7 cellular contexts compared by ENCODE assay signal in the genomic region with DNA sequence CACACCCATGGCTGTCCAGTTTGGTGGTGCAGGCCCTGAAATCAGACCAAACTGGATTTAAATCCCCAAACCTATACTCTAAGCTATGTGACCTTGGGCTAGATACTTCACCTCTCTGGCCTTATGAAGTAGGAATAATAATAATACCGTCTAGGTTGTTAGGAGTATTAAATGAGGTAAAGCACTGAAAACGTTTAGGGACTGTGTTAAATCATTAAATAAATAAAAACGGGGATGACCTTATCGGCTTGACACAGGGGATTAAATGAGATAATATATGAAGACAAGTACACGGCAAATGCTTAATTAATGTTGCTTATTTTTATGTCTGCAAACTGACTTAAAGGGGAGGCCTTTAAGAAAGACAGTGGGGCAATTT. TPM values are rescaled to one million over a fixed set of nuclear protein-coding genes. Genes with fewer than 3 reads are reported as not detected.
DNase-seq lines count a peak whose midpoint lies in the region; ATAC-seq, FAIRE-seq and TF ChIP-seq lines count a peak whose summit lies in the region.

No MANE protein-coding gene starts in this region.

- TF ChIP-seq POLR2A in IMR-90 (IDR thresholded peaks at IDR 0.05; ENCODE audit: low read depth, low read length): no peak

- H3K27ac ChIP-seq in IMR-90 (ENCODE audit: insufficient read depth, low read length) (peak overlapping the region; percentile 90), kidney (ENCODE audit: low read depth in 2 of 2, low read length in 2 of 2) (peak overlapping the region; percentile 84 to 86), substantia nigra (ENCODE audit: low read depth, low read length, poor library complexity, severe bottlenecking) (peak overlapping the region; percentile 94)

- no TSS peak for BruUV-seq in IMR-90 (replicated peaks; lab: Mats Ljungman, UMichigan)

- H3K4ac ChIP-seq in IMR-90 (ENCODE audit: low read depth, low read length): peak overlapping the region; percentile 94

- no peak overlapping the region for H2BK20ac ChIP-seq in IMR-90 (ENCODE audit: low read depth, low read length)

- peak overlapping the region; percentile 98 for H2AFZ ChIP-seq in IMR-90 (replicated peaks; ENCODE audit: low read length, poor library complexity)

- POLR2A ChIA-PET in IMR-90 (lab: Charles Lee; ENCODE audit: unreplicated experiment): no interaction called here

- ATAC-seq in IMR-90 (ENCODE audit: low read depth): no peak
- no peak for ATAC-seq in activated naive CD8-positive, alpha-beta T cell treated with anti-CD3 and anti-CD28 coated beads, Interleukin-2, amount 50 U/mL, for 24 hours
- ATAC-seq in HG03196 (IDR thresholded peaks at IDR 0.05; ENCODE audit: unreplicated experiment): no peak
- no peak for ATAC-seq in sciatic nerve

- H3K4me1 Mint-ChIP-seq in activated naive CD8-positive, alpha-beta T cell treated with anti-CD3 and anti-CD28 coated beads, Interleukin-2, amount 50 U/mL, for 24 hours: peaks cover 72% of the 10 kb centered on the region

- intact Hi-C loops in IMR-90 (cut with micrococcal nuclease): loop anchor here (10.0 kb wide), 1 partner anchor 809 kb away; no protein-coding TSS in a partner anchor
- intact Hi-C loops in kidney (cut with DNase I): no loop called here
- intact Hi-C loops in sciatic nerve (cut with DNase I): no loop called here

- peaks cover 34% of the 10 kb centered on the region for H3K36me3 Mint-ChIP-seq in activated naive CD8-positive, alpha-beta T cell treated with anti-CD3 and anti-CD28 coated beads, Interleukin-2, amount 50 U/mL, for 24 hours (ENCODE audit: low read depth)

- peak overlapping the region; percentile 96 for H3K4me3 Mint-ChIP-seq in activated naive CD8-positive, alpha-beta T cell treated with anti-CD3 and anti-CD28 coated beads, Interleukin-2, amount 50 U/mL, for 24 hours

- WGBS in IMR-90 (ENCODE audit: extremely low coverage in 2 of 2, insufficient read length in 1 of 2), 2 experiments: 64% methylated on average over 4 of the region's 5 CpGs; no CpG with 5 or more reads in 1 of the 2 experiments

- CTCF ChIA-PET in IMR-90 (lab: Yijun Ruan, JAX): no interaction called here

- H2BK15ac ChIP-seq in IMR-90 (ENCODE audit: low read depth, low read length): peak overlapping the region; percentile 72; the same call in 1 of the 3 replicates

- no peak for DNase-seq in IMR-90
- no peak for DNase-seq in activated naive CD8-positive, alpha-beta T cell treated with anti-CD3 and anti-CD28 coated beads, Interleukin-2, amount 50 U/mL, for 24 hours
- DNase-seq in kidney: no peak
- no peak for DNase-seq in substantia nigra (lab: John Stamatoyannopoulos, UW)
- no peak for DNase-seq in NCI-H2171 (lab: John Stamatoyannopoulos, UW)
- DNase-seq in sciatic nerve (ENCODE audit: low spot score): no peak

- H3K9ac ChIP-seq in IMR-90 (ENCODE audit: low read depth, low read length): peak overlapping the region; percentile 98
- peak overlapping the region; percentile 92 to 94 for H3K9ac ChIP-seq in kidney (ENCODE audit: low read length in 2 of 2)

- TF ChIP-seq CTCF in IMR-90 (conservative IDR thresholded peaks at IDR 0.05; ENCODE audit: low read depth, low read length) (no peak), kidney (IDR thresholded peaks at IDR 0.05; ENCODE audit: borderline replicate concordance, extremely low read depth, insufficient read depth) (no peak)

- H3K9me3 Mint-ChIP-seq in activated naive CD8-positive, alpha-beta T cell treated with anti-CD3 and anti-CD28 coated beads, Interleukin-2, amount 50 U/mL, for 24 hours: no peaks in the 10 kb centered on the region

- dilution Hi-C loops in IMR-90 (cut with HindIII; ENCODE audit: low sequenced_read_pairs, unreplicated experiment): no loop called here

- H4K91ac ChIP-seq in IMR-90 (ENCODE audit: insufficient read depth, low read depth, low read length): peak overlapping the region; percentile 85; the same call in 1 of the 2 replicates

- no peaks in the 10 kb centered on the region for H3K9me3 ChIP-seq in IMR-90 (ENCODE audit: control insufficient read depth, insufficient read depth, low read length)
- no peaks in the 10 kb centered on the region for H3K9me3 ChIP-seq in kidney (ENCODE audit: control insufficient read depth in 1 of 2, low read length in 2 of 2)

- no peaks in the 10 kb centered on the region; the same call in 1 of the 2 replicates for H4K20me1 ChIP-seq in IMR-90 (ENCODE audit: insufficient read depth, low read length)

- peak overlapping the region; percentile 87 for H4K5ac ChIP-seq in IMR-90 (ENCODE audit: low read depth, low read length)

- H3K79me1 ChIP-seq in IMR-90 (ENCODE audit: low read depth in 1 of 2, low read length in 2 of 2): peaks cover 24 to 33% of the 10 kb centered on the region in 2 experiments

- no peaks in the 10 kb centered on the region for H3K27me3 ChIP-seq in IMR-90 (ENCODE audit: control insufficient read depth, insufficient read depth, low read length)

- peak overlapping the region; percentile 72 for H3K4me3 ChIP-seq in IMR-90 (ENCODE audit: insufficient read depth, low read depth, low read length)
- H3K4me3 ChIP-seq in kidney (ENCODE audit: low read length in 2 of 2): peak overlapping the region; percentile 92 to 94

- peak overlapping the region; percentile 92; the same call in 1 of the 2 replicates for H3K23ac ChIP-seq in IMR-90 (ENCODE audit: low read depth, low read length)

- H3K18ac ChIP-seq in IMR-90 (ENCODE audit: low read depth, low read length): peak overlapping the region; percentile 55

- H3K9me1 ChIP-seq in IMR-90 (ENCODE audit: insufficient read depth, low read length): peaks cover 10% of the 10 kb centered on the region

- peak overlapping the region; percentile 96 for H3K27ac Mint-ChIP-seq in activated naive CD8-positive, alpha-beta T cell treated with anti-CD3 and anti-CD28 coated beads, Interleukin-2, amount 50 U/mL, for 24 hours

- H2AK5ac ChIP-seq in IMR-90 (ENCODE audit: low read depth, low read length): peak overlapping the region; percentile 89

- peak overlapping the region; percentile 94 for H3K56ac ChIP-seq in IMR-90 (ENCODE audit: extremely low read depth, insufficient read depth, low read length)

- no peaks in the 10 kb centered on the region for H3K27me3 Mint-ChIP-seq in activated naive CD8-positive, alpha-beta T cell treated with anti-CD3 and anti-CD28 coated beads, Interleukin-2, amount 50 U/mL, for 24 hours

- H3K4me1 ChIP-seq in IMR-90 (ENCODE audit: control insufficient read depth, insufficient read depth, low read length) (peaks cover 8% of the 10 kb centered on the region; the same call in 1 of the 2 replicates), kidney (ENCODE audit: control insufficient read depth in 1 of 2, insufficient read depth in 1 of 2, low read depth in 1 of 2, low read length in 2 of 2) (peaks cover 5 to 10% of the 10 kb centered on the region in 2 donors)

- no peak overlapping the region; the same call in 1 of the 2 replicates for H2BK120ac ChIP-seq in IMR-90 (ENCODE audit: low read depth, low read length)

- no peak for FAIRE-seq in kidney (lab: Jason Lieb, UNC)

- H3K4me2 ChIP-seq in IMR-90 (ENCODE audit: low read depth, low read length): peak overlapping the region; percentile 80

- H3K14ac ChIP-seq in IMR-90 (replicated peaks; ENCODE audit: low read depth, low read length): peak overlapping the region; percentile 98

- H2AK9ac ChIP-seq in IMR-90 (replicated peaks; ENCODE audit: low read depth, low read length, poor library complexity): peak overlapping the region; percentile 92

- no peaks in the 10 kb centered on the region for H3K36me3 ChIP-seq in IMR-90 (ENCODE audit: control insufficient read depth, insufficient read depth, low read length)
- H3K36me3 ChIP-seq in kidney (ENCODE audit: control insufficient read depth in 1 of 2, insufficient read depth in 2 of 2, low read length in 2 of 2): no peaks in the 10 kb centered on the region

- H2BK5ac ChIP-seq in IMR-90 (ENCODE audit: low read depth, low read length, poor library complexity, severe bottlenecking): peak overlapping the region; percentile 86

- no peak for TF ChIP-seq RAD21 in IMR-90 (IDR thresholded peaks at IDR 0.05; ENCODE audit: low read length)

- in situ Hi-C loops in IMR-90 (cut with MboI; ENCODE audit: low sequenced_read_pairs): no loop called here

- peak overlapping the region; percentile 99 for H4K8ac ChIP-seq in IMR-90 (ENCODE audit: low read depth in 2 of 2, low read length in 2 of 2)

TF ChIP-seq in IMR-90, 13 proteins besides CTCF, POLR2A, EP300 and RAD21 (continues in another document):
- TF ChIP-seq CEBPB (IDR thresholded peaks at IDR 0.05; ENCODE audit: low read depth, low read length) (no peak), BHLHE40 (IDR thresholded peaks at IDR 0.05; ENCODE audit: low read depth, low read length) (no peak), CHD1 (IDR thresholded peaks at IDR 0.05; ENCODE audit: low read depth, low read length) (no peak), RCOR1 (IDR thresholded peaks at IDR 0.05; ENCODE audit: insufficient replicate concordance, low read length) (no peak), RFX5 (IDR thresholded peaks at IDR 0.05; ENCODE audit: low read depth, low read length) (no peak), MAFK (IDR thresholded peaks at IDR 0.05; ENCODE audit: low read depth, low read length) (no peak), SMC3 (IDR thresholded peaks at IDR 0.05; ENCODE audit: low read depth, low read length) (no peak), MAZ (IDR thresholded peaks at IDR 0.05; ENCODE audit: borderline replicate concordance, low read depth, low read length) (no peak), NFE2L2 (IDR thresholded peaks at IDR 0.05; ENCODE audit: low read depth, low read length) (no peak)

RNA-seq across cellular contexts. Expression of a gene that starts 0.7 kb away (rescaled TPM):
- 22.2 and 30.0 TPM in 2 replicates for total RNA-seq in IMR-90 (2012; rRNA removed)
- 8.3 and 10.2 TPM in 2 replicates for polyA plus RNA-seq in IMR-90 (2012; rRNA removed)
- polyA plus RNA-seq in IMR-90 (2012; cell fraction: cytosol; rRNA removed): 2.1 and 3.0 TPM in 2 replicates
- polyA plus RNA-seq in IMR-90 (2012; cell fraction: nucleus; rRNA removed; ENCODE audit: low replicate concordance): 3.0 and 14.5 TPM in 2 replicates
- total RNA-seq in kidney: 41.0 TPM
- 4.3 TPM for polyA plus RNA-seq in kidney (ENCODE audit: insufficient read depth, low read depth, low replicate concordance)
- total RNA-seq in sciatic nerve: 43.8 TPM

RNA-seq across cellular contexts. Expression of a gene that starts 5.4 kb away (rescaled TPM):
- total RNA-seq in IMR-90 (2012; rRNA removed) (82.8 and 97.5 TPM in 2 replicates), kidney (18.8 TPM), sciatic nerve (19.3 TPM)
- polyA plus RNA-seq in IMR-90 (2012; rRNA removed) (98.2 and 101 TPM in 2 replicates), kidney (ENCODE audit: insufficient read depth, low read depth, low replicate concordance) (39.6 TPM)
- polyA plus RNA-seq in IMR-90 (2012; cell fraction: cytosol; rRNA removed): 52.7 and 67.7 TPM in 2 replicates
- 29.9 and 31.3 TPM in 2 replicates for polyA plus RNA-seq in IMR-90 (2012; cell fraction: nucleus; rRNA removed; ENCODE audit: low replicate concordance)

RNA-seq across cellular contexts. Expression of a gene that starts 55.8 kb away (rescaled TPM):
- total RNA-seq in IMR-90 (2012; rRNA removed) (4.7 and 6.1 TPM in 2 replicates), kidney (48.6 TPM), sciatic nerve (15.6 TPM)
- polyA plus RNA-seq in IMR-90 (2012; rRNA removed) (76.6 and 82.4 TPM in 2 replicates), kidney (ENCODE audit: insufficient read depth, low read depth, low replicate concordance) (24.4 TPM)
- polyA plus RNA-seq in IMR-90 (2012; cell fraction: cytosol; rRNA removed): 18.1 and 18.2 TPM in 2 replicates
- 901 and 1,315 TPM in 2 replicates for polyA plus RNA-seq in IMR-90 (2012; cell fraction: nucleus; rRNA removed; ENCODE audit: low replicate concordance)
